8 cellular contexts compared by ENCODE assay signal in the genomic region with DNA sequence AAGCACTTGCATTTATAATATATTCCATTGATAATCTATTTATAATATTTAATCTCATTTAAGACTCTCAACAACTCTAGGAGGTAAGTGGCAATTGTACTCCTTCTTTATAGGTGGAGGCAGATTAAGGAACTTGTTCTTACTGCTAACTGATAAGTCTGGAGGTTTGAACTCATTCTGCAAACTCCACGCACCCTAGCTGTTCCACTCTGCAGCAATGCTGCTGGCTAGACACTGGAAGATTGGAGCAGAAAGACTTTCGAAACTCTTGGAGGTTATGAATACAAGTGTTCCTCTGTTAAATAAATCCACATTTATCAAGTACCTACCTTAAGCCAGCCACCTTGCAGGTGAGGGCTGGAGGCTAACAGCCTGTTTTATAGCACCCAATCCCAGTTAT. TPM values are rescaled to one million over a fixed set of nuclear protein-coding genes. Genes with fewer than 3 reads are reported as not detected.
DNase-seq lines count a peak whose midpoint lies in the region; ATAC-seq and TF ChIP-seq lines count a peak whose summit lies in the region.

No MANE protein-coding gene starts in this region.

- H3K27ac ChIP-seq in H9 (ENCODE audit: insufficient read length, low read depth, low read length) (no peak overlapping the region), VCaP (peak overlapping the region; percentile 93), iPS-20b (ENCODE audit: low read length) (no peak overlapping the region), subcutaneous abdominal adipose tissue (ENCODE audit: low read depth, low read length) (no peak overlapping the region)

- H3K4me3 ChIP-seq in iPS-20b (ENCODE audit: low read length) (peak overlapping the region; percentile 96), subcutaneous abdominal adipose tissue (ENCODE audit: low read depth in 1 of 5, low read length in 5 of 5) (peak overlapping the region; percentile 57 to 97 (median 90))

- H2AK5ac ChIP-seq in H9 (ENCODE audit: insufficient read length, low read length) = no peak overlapping the region

- H3K4me2 ChIP-seq in H9 (ENCODE audit: insufficient read depth, insufficient read length, low read length) = peak overlapping the region; percentile 29

- H3K9ac ChIP-seq in H9 (ENCODE audit: extremely low read depth, insufficient read length, low read length) = no peak overlapping the region
- H3K9ac ChIP-seq in iPS-20b (ENCODE audit: low read depth, low read length) = no peak overlapping the region
- peak overlapping the region in 4 of 5 donors; percentile 88 to 98 (median 91) for H3K9ac ChIP-seq in subcutaneous abdominal adipose tissue (ENCODE audit: low read length in 5 of 5)

- no peaks in the 10 kb centered on the region; a peak in 1 of 5 replicates for H3K9me3 Mint-ChIP-seq in H9

- no peak overlapping the region for H4K91ac ChIP-seq in H9 (ENCODE audit: insufficient read length, low read depth, low read length)

- H3K27me3 ChIP-seq in H9 (ENCODE audit: insufficient read depth, low read length) (no peaks in the 10 kb centered on the region; the same call in 1 of the 2 replicates), iPS-20b (ENCODE audit: insufficient read depth, low read length) (peaks cover 4% of the 10 kb centered on the region; the same call in 1 of the 2 replicates), subcutaneous abdominal adipose tissue (ENCODE audit: control insufficient read depth in 5 of 5, insufficient read depth in 4 of 5, low read length in 5 of 5) (no peaks in the 10 kb centered on the region)

- H2BK120ac ChIP-seq in H9 (ENCODE audit: low read depth, low read length, poor library complexity, severe bottlenecking) = no peak overlapping the region

- ATAC-seq in GM19395 (IDR thresholded peaks at IDR 0.05; ENCODE audit: unreplicated experiment) (no peak), HG03571 (IDR thresholded peaks at IDR 0.05; ENCODE audit: unreplicated experiment) (no peak)

- H2AFZ ChIP-seq in H9 (ENCODE audit: low read length) = no peak overlapping the region

- H3K4me1 ChIP-seq in H9 (ENCODE audit: insufficient read depth, low read length) = peaks cover 6% of the 10 kb centered on the region; the same call in 1 of the 2 replicates
- peaks cover 18% of the 10 kb centered on the region; the same call in 1 of the 2 replicates for H3K4me1 ChIP-seq in iPS-20b (ENCODE audit: insufficient read depth, low read length)
- H3K4me1 ChIP-seq in subcutaneous abdominal adipose tissue (ENCODE audit: control insufficient read depth in 5 of 5, insufficient read depth in 5 of 5, low read length in 5 of 5) = peaks cover 0 to 28% (median 23%) of the 10 kb centered on the region in 5 donors

- H2BK20ac ChIP-seq in H9 (ENCODE audit: low read depth, low read length, poor library complexity, severe bottlenecking) = no peak overlapping the region

- no CpG with 5 or more reads among the region's 2 CpGs for WGBS in H9 (ENCODE audit: extremely low coverage, insufficient read length, low lambda C conversion rate)

- no peak overlapping the region for H3K56ac ChIP-seq in H9 (ENCODE audit: insufficient read length, low read depth, low read length)

- peaks cover 2 to 5% (median 4%) of the 10 kb centered on the region in 3 experiments; a peak in 4 of 7 replicates for H3K36me3 Mint-ChIP-seq in H9 (ENCODE audit: insufficient read depth in 1 of 3, low read depth in 3 of 3)

- peaks cover 8% of the 10 kb centered on the region for H3K23me2 ChIP-seq in H9 (ENCODE audit: insufficient read length, low read depth, low read length, poor library complexity, severe bottlenecking)

- no peak overlapping the region for H2BK15ac ChIP-seq in H9 (ENCODE audit: low read depth, low read length)

- H3K23ac ChIP-seq in H9 (ENCODE audit: insufficient read length, low read depth, low read length) = no peak overlapping the region

- peak; percentile 64 to 76 for DNase-seq in AML-193 (lab: John Stamatoyannopoulos, UW)
- DNase-seq in H9 = no peak
- no peak for DNase-seq in T1000 (lab: John Stamatoyannopoulos, UW)

- H3K79me1 ChIP-seq in H9 (ENCODE audit: insufficient read depth, low read depth, low read length, poor library complexity, severe bottlenecking) = no peaks in the 10 kb centered on the region

- H3K27ac Mint-ChIP-seq in H9 = no peak overlapping the region

- H4K8ac ChIP-seq in H9 (replicated peaks; ENCODE audit: insufficient read length, low read depth, low read length) = no peak overlapping the region

- H2BK12ac ChIP-seq in H9 (ENCODE audit: insufficient read length, low read depth, low read length) = no peak overlapping the region

- H3K9me3 ChIP-seq in H9 (ENCODE audit: control insufficient read depth, low read depth, low read length) = no peaks in the 10 kb centered on the region
- no peaks in the 10 kb centered on the region for H3K9me3 ChIP-seq in iPS-20b (ENCODE audit: insufficient read depth, low read depth, low read length)
- no peaks in the 10 kb centered on the region for H3K9me3 ChIP-seq in subcutaneous abdominal adipose tissue (ENCODE audit: control insufficient read depth in 5 of 5, low read length in 5 of 5)

- no peak overlapping the region for H3T11ph ChIP-seq in H9 (ENCODE audit: low read length)

- H2BK5ac ChIP-seq in H9 (ENCODE audit: insufficient read length, low read length) = no peak overlapping the region

- no peak overlapping the region for H3K18ac ChIP-seq in H9 (ENCODE audit: insufficient read length, low read depth, low read length)

- H3K14ac ChIP-seq in H9 (ENCODE audit: insufficient read depth, low read length) = no peak overlapping the region

- no peaks in the 10 kb centered on the region for H4K20me1 ChIP-seq in H9 (ENCODE audit: control insufficient read depth, insufficient read depth, insufficient read length)

- no peak overlapping the region for H3K4ac ChIP-seq in H9 (ENCODE audit: low read depth, low read length)

- no peak overlapping the region for H4K5ac ChIP-seq in H9 (ENCODE audit: insufficient read length, low read depth, low read length)

- peaks cover 26 to 31% of the 10 kb centered on the region in 2 experiments for H3K4me1 Mint-ChIP-seq in H9

- H3K79me2 ChIP-seq in H9 (ENCODE audit: insufficient read depth, low read length) = peaks cover 33% of the 10 kb centered on the region

- TF ChIP-seq CTCF in H9 (conservative IDR thresholded peaks at IDR 0.05) (no peak), VCaP (conservative IDR thresholded peaks at IDR 0.05) (no peak)

- no peaks in the 10 kb centered on the region for H3K36me3 ChIP-seq in iPS-20b (ENCODE audit: insufficient read depth, low read depth, low read length)
- no peaks in the 10 kb centered on the region for H3K36me3 ChIP-seq in subcutaneous abdominal adipose tissue (ENCODE audit: control insufficient read depth in 5 of 5, insufficient read depth in 5 of 5, low read length in 5 of 5)

- peaks cover 12% of the 10 kb centered on the region for H3K27me3 Mint-ChIP-seq in H9 (ENCODE audit: low read depth)

- H3K4me3 Mint-ChIP-seq in H9 = peak overlapping the region in 1 of 2 experiments; percentile 94; a peak in 2 of 5 replicates

RNA-seq across cellular contexts. Expression of a gene that starts 0.8 kb away (rescaled TPM):
- total RNA-seq in H9 (2021) = 325 and 330 TPM in 2 replicates

Comparison
In these comparisons a context has a peak if more than half of its experiments do, and no peak if none do; other contexts are left out.
1. DNase-seq: peak in AML-193 (2 of 2); none in H9 (single experiment) and T1000 (single experiment).
2. H3K9ac ChIP-seq: peak in subcutaneous abdominal adipose tissue (4 of 5); none in H9 (single experiment) and iPS-20b (single experiment).